Comparison of ENCODE assay signal across 14 cellular contexts in genomic region chr12:114691810-114692557, GRCh38. TPM values are rescaled to one million over a fixed set of nuclear protein-coding genes. Genes with fewer than 3 reads are reported as not detected.
DNase-seq lines count a peak whose midpoint lies in the region; ATAC-seq, FAIRE-seq and TF ChIP-seq lines count a peak whose summit lies in the region.
"Had no signal": no experiment of that assay in that cellular context is flagged by ENCODE, and none has a peak within 500 bp of the region (broad histone marks: within the 10 kb centered on the region; RNA-seq: fewer than 3 reads in every experiment).

No MANE protein-coding gene starts in this region.

- H3K36me3 Mint-ChIP-seq in activated CD4-positive, alpha-beta T cell treated with anti-CD3 and anti-CD28 coated beads, Interleukin-2, amount 10 ng/mL, durations not matched to agents 24 days and 14 days (ENCODE audit: low read depth): peaks cover 1% of the 10 kb centered on the region

- POLR2A ChIA-PET in AG04450 (lab: Yijun Ruan, JAX): interaction anchor here (0.7 to 0.9 kb wide), 3 partner anchors 8 to 150 kb away, joined by 3 to 6 read pairs (median 4); partner anchors contain the start of gene TBX3

- H3K4me1 ChIP-seq in RWPE2 (ENCODE audit: insufficient read depth, poor library complexity, severe bottlenecking): peaks cover 42% of the 10 kb centered on the region
- no peaks in the 10 kb centered on the region for H3K4me1 ChIP-seq in ovary (ENCODE audit: insufficient read depth)

- no peak for TF ChIP-seq EP300 in ovary (IDR thresholded peaks at IDR 0.05)

- intact Hi-C loops in ovary (cut with DNase I): loop anchor here in 1 of 4 donors (10.0 kb wide), 1 partner anchor 113 kb away; no protein-coding TSS in a partner anchor
- intact Hi-C loops in activated CD4-positive, alpha-beta T cell treated with anti-CD3 and anti-CD28 coated beads, Interleukin-2, amount 10 ng/mL, durations not matched to agents 24 days and 14 days (cut with micrococcal nuclease): no loop called here

- H3K9me3 Mint-ChIP-seq in activated CD4-positive, alpha-beta T cell treated with anti-CD3 and anti-CD28 coated beads, Interleukin-2, amount 10 ng/mL, durations not matched to agents 24 days and 14 days: no peaks in the 10 kb centered on the region

- peak; percentile 28 for ATAC-seq in RWPE2 (ENCODE audit: low read depth)
- no peak for ATAC-seq in GM21381 (IDR thresholded peaks at IDR 0.05; ENCODE audit: unreplicated experiment)

- DNase-seq in AG04450 (ENCODE audit: low read depth, low spot score) (no peak), RWPE2 (ENCODE audit: low spot score) (no peak), foreskin fibroblast (peak in 1 of 2 donors; percentile 73), ovary (peak in 1 of 5 donors; percentile 41), OCI-M1 (lab: John Stamatoyannopoulos, UW) (no peak), GM19239 (ENCODE audit: insufficient read length, low spot score) (no peak)
- no peak for DNase-seq in activated CD4-positive, alpha-beta T cell treated with anti-CD3 and anti-CD28 coated beads, Interleukin-2, amount 10 ng/mL, durations not matched to agents 24 days and 14 days
- DNase-seq: activated CD4-positive, alpha-beta T cell treated with anti-CD3 and anti-CD28 coated beads for 1 hour; activated naive CD4-positive, alpha-beta T cell; C1 segment of cervical spinal cord; naive B cell; NCI-H1105 treated with DMSO at 0.1 percent for 48 hours; Right ventricle myocardium superior had no signal

- 48 to 54% (median 52%) methylated on average over 53 to 57 of the region's 57 CpGs for WGBS in ovary, 3 donors

- CTCF ChIA-PET in AG04450 (lab: Charles Lee): interaction anchor here (0.5 to 1.0 kb wide), 2 partner anchors 9 to 532 kb away, joined by 3 to 4 read pairs; no protein-coding TSS in a partner anchor

- no peak for TF ChIP-seq CTCF in AG04450 (IDR thresholded peaks at IDR 0.05; ENCODE audit: low read depth, low read length)
- no peak for TF ChIP-seq CTCF in RWPE2 (IDR thresholded peaks at IDR 0.05; ENCODE audit: poor library complexity, severe bottlenecking)
- no peak for TF ChIP-seq CTCF in foreskin fibroblast (IDR thresholded peaks at IDR 0.05; ENCODE audit: low read depth, low read length)
- TF ChIP-seq CTCF in ovary (IDR thresholded peaks at IDR 0.05): no peak

- no peak overlapping the region for H3K4me3 Mint-ChIP-seq in activated CD4-positive, alpha-beta T cell treated with anti-CD3 and anti-CD28 coated beads, Interleukin-2, amount 10 ng/mL, durations not matched to agents 24 days and 14 days

- H3K36me3 ChIP-seq in RWPE2 (ENCODE audit: low read depth): no peaks in the 10 kb centered on the region
- H3K36me3 ChIP-seq in ovary: no peaks in the 10 kb centered on the region

- H3K27me3 ChIP-seq in AG04450 (ENCODE audit: control insufficient read depth, insufficient read depth, low read length) (no peaks in the 10 kb centered on the region), RWPE2 (ENCODE audit: insufficient read depth, poor library complexity, severe bottlenecking) (no peaks in the 10 kb centered on the region), ovary (no peaks in the 10 kb centered on the region)

- no peaks in the 10 kb centered on the region for H3K4me1 Mint-ChIP-seq in activated CD4-positive, alpha-beta T cell treated with anti-CD3 and anti-CD28 coated beads, Interleukin-2, amount 10 ng/mL, durations not matched to agents 24 days and 14 days

- H3K4me3 ChIP-seq in AG04450 (ENCODE audit: low read depth, low read length): peak overlapping the region; percentile 74
- peak overlapping the region; percentile 44 for H3K4me3 ChIP-seq in RWPE2 (ENCODE audit: severe bottlenecking)
- peak overlapping the region; percentile 69 to 83 for H3K4me3 ChIP-seq in foreskin fibroblast (ENCODE audit: low read depth in 1 of 2, low read length in 2 of 2)
- H3K4me3 ChIP-seq in ovary: peak overlapping the region; percentile 39

- no peak for FAIRE-seq in GM19239 (lab: Jason Lieb, UNC)

- H3K27ac Mint-ChIP-seq in activated CD4-positive, alpha-beta T cell treated with anti-CD3 and anti-CD28 coated beads, Interleukin-2, amount 10 ng/mL, durations not matched to agents 24 days and 14 days: no peak overlapping the region
- H3K27ac Mint-ChIP-seq: naive B cell had no signal

- H3K9me3 ChIP-seq in AG04450 (ENCODE audit: control insufficient read depth, insufficient read depth, low read length): peaks cover 2% of the 10 kb centered on the region; the same call in 1 of the 2 replicates
- no peaks in the 10 kb centered on the region for H3K9me3 ChIP-seq in RWPE2 (ENCODE audit: severe bottlenecking)
- H3K9me3 ChIP-seq in ovary: no peaks in the 10 kb centered on the region

- H3K27ac ChIP-seq in AG04450 (ENCODE audit: low read depth, low read length) (peak overlapping the region; percentile 65), RWPE2 (ENCODE audit: poor library complexity, severe bottlenecking) (peak overlapping the region; percentile 96), ovary (no peak overlapping the region)

- no peak for TF ChIP-seq POLR2A in ovary (IDR thresholded peaks at IDR 0.05)

- peaks cover 89% of the 10 kb centered on the region for H3K27me3 Mint-ChIP-seq in activated CD4-positive, alpha-beta T cell treated with anti-CD3 and anti-CD28 coated beads, Interleukin-2, amount 10 ng/mL, durations not matched to agents 24 days and 14 days

RNA-seq across cellular contexts. Expression of gene TBX3, which starts 8.0 kb away (rescaled TPM):
- polyA plus RNA-seq in AG04450 (2011; rRNA removed): 42.2 and 54.8 TPM in 2 replicates
- polyA minus RNA-seq in AG04450 (2011; rRNA and poly(A)+ RNA removed): 73.0 and 74.6 TPM in 2 replicates
- 100 to 1,000 TPM in 1 of 7 donors, 10 to 100 TPM in 6; 41.4 to 106 (median 74.6) TPM for total RNA-seq in ovary
- polyA plus RNA-seq in ovary: 10 to 100 TPM; 25.4 to 33.7 TPM
- total RNA-seq in activated CD4-positive, alpha-beta T cell treated with anti-CD3 and anti-CD28 coated beads, Interleukin-2, amount 10 ng/mL, durations not matched to agents 24 days and 14 days: not detected in 2 replicates

Comparison
In these comparisons a context has a peak if more than half of its experiments do, and no peak if none do; other contexts are left out.
1. H3K27ac ChIP-seq: peak in AG04450 (single experiment) and RWPE2 (single experiment); none in ovary (0 of 2).
2. RNA of gene TBX3, which starts 8.0 kb away (total RNA-seq): 41.4 to 106 TPM in ovary; not detected in activated CD4-positive, alpha-beta T cell treated with anti-CD3 and anti-CD28 coated beads, Interleukin-2, amount 10 ng/mL, durations not matched to agents 24 days and 14 days; every median in the first group is over 10 times any median in the second.
3. Peak in every context shown above with its lines, with median percentiles within 50 percentile points of each other: H3K4me3 ChIP-seq.